ENCODE assay signal across 16 cellular contexts in genomic region chr4:99201687-99202086, GRCh38. TPM values are rescaled to one million over a fixed set of nuclear protein-coding genes. Genes with fewer than 3 reads are reported as not detected.
A peak's percentile ranks its signal among the peaks of the same experiment; 100 is the strongest.
DNase-seq lines count a peak whose midpoint lies in the region; ATAC-seq and TF ChIP-seq lines count a peak whose summit lies in the region.
"Had no signal": no experiment of that assay in that cellular context is flagged by ENCODE, and none has a peak within 500 bp of the region (broad histone marks: within the 10 kb centered on the region; RNA-seq: fewer than 3 reads in every experiment).

No MANE protein-coding gene starts in this region.

- peak overlapping the region; percentile 16 for H2AFZ ChIP-seq in osteoblast (ENCODE audit: low read length)

- no peaks in the 10 kb centered on the region for H3K27me3 ChIP-seq in RWPE2 (ENCODE audit: insufficient read depth, poor library complexity, severe bottlenecking)
- no peaks in the 10 kb centered on the region for H3K27me3 ChIP-seq in osteoblast (ENCODE audit: insufficient read depth, low read length)
- no peaks in the 10 kb centered on the region for H3K27me3 ChIP-seq in colonic mucosa
- H3K27me3 ChIP-seq: BLaER1 had no signal

- no peak overlapping the region for H3K4me2 ChIP-seq in osteoblast (ENCODE audit: insufficient read depth, low read length)
- H3K4me2 ChIP-seq: BLaER1, KMS-11 had no signal

- ATAC-seq in RWPE2 (ENCODE audit: low read depth) (no peak), GM18520 (IDR thresholded peaks at IDR 0.05; ENCODE audit: unreplicated experiment) (no peak)

- H3K36me3 ChIP-seq in RWPE2 (ENCODE audit: low read depth) (no peaks in the 10 kb centered on the region), osteoblast (ENCODE audit: insufficient read depth, low read length) (no peaks in the 10 kb centered on the region), colonic mucosa (no peaks in the 10 kb centered on the region)
- H3K36me3 ChIP-seq: BLaER1 had no signal

- H3K9ac ChIP-seq in colonic mucosa (ENCODE audit: low read depth in 2 of 2, low read length in 2 of 2): no peak overlapping the region
- H3K9ac ChIP-seq: BLaER1, KMS-11 had no signal

- intact Hi-C loops in colonic mucosa (cut with DNase I): loop anchor here (5.0 to 10.0 kb wide), 2 partner anchors 206 to 263 kb away; no protein-coding TSS in a partner anchor

- TF ChIP-seq CTCF in AG09309 (IDR thresholded peaks at IDR 0.05; ENCODE audit: control insufficient read depth, insufficient read depth, low read depth, low read length, missing control alignments): peak; percentile 26
- peak; percentile 9 for TF ChIP-seq CTCF in RWPE2 (IDR thresholded peaks at IDR 0.05; ENCODE audit: poor library complexity, severe bottlenecking)
- TF ChIP-seq CTCF in osteoblast (IDR thresholded peaks at IDR 0.05; ENCODE audit: extremely low read depth, low read depth, low read length): peak; percentile 48
- no peak for TF ChIP-seq CTCF in colonic mucosa (IDR thresholded peaks at IDR 0.05)

- no peaks in the 10 kb centered on the region for H3K79me2 ChIP-seq in osteoblast (ENCODE audit: insufficient read depth, low read length)

- H3K4me1 ChIP-seq in RWPE2 (ENCODE audit: insufficient read depth, poor library complexity, severe bottlenecking) (no peaks in the 10 kb centered on the region), osteoblast (ENCODE audit: insufficient read depth, low read length) (peaks cover 4% of the 10 kb centered on the region), colonic mucosa (peaks cover 5% of the 10 kb centered on the region)
- H3K4me1 ChIP-seq: BLaER1 had no signal

- DNase-seq in AG09309 (ENCODE audit: low read depth) (peak; percentile 14), RWPE2 (ENCODE audit: low spot score) (no peak), fibroblast of the conjunctiva (ENCODE audit: low read depth) (peak; percentile 63), osteoblast (ENCODE audit: insufficient read length, low spot score, missing footprints) (peak; percentile 17), HCEC 1CT (no peak), GDM1 (lab: John Stamatoyannopoulos, UW) (no peak), colonic mucosa (no peak)
- DNase-seq: amniotic stem cell, GOT3, NCI-H2171 treated with DMSO at 0.1 percent for 48 hours, posterior cingulate gyrus had no signal

- H3K9me3 ChIP-seq in RWPE2 (ENCODE audit: severe bottlenecking) (no peaks in the 10 kb centered on the region), osteoblast (ENCODE audit: low read depth, low read length) (no peaks in the 10 kb centered on the region), colonic mucosa (no peaks in the 10 kb centered on the region)

- no peaks in the 10 kb centered on the region for H4K20me1 ChIP-seq in osteoblast (ENCODE audit: insufficient read depth, low read length)
- H4K20me1 ChIP-seq: BLaER1 had no signal

- H3K4me3 ChIP-seq in AG09309 (ENCODE audit: control insufficient read depth, low read depth, low read length) (no peak overlapping the region), RWPE2 (ENCODE audit: severe bottlenecking) (no peak overlapping the region), osteoblast (ENCODE audit: insufficient read depth, low read length) (no peak overlapping the region), colonic mucosa (no peak overlapping the region)
- H3K4me3 ChIP-seq: BLaER1 had no signal

- H3K27ac ChIP-seq in RWPE2 (ENCODE audit: poor library complexity, severe bottlenecking) (no peak overlapping the region), osteoblast (ENCODE audit: low read depth, low read length) (no peak overlapping the region), colonic mucosa (no peak overlapping the region)
- H3K27ac ChIP-seq: BLaER1, KMS-11 had no signal

RNA-seq across cellular contexts. Expression of gene ADH6, which starts 17.4 kb away (rescaled TPM):
- total RNA-seq in osteoblast (not detected in 2 replicates), colonic mucosa (10 to 100 TPM; 17.6 to 24.5 TPM)
- total RNA-seq: endothelial cell of umbilical vein, temporal lobe had no signal

RNA-seq across cellular contexts. Expression of gene ADH4, which starts 57.6 kb away (rescaled TPM):
- total RNA-seq in osteoblast (not detected in 2 replicates), colonic mucosa (1 to 10 TPM in 1 of 2 donors, under 1 TPM in 1; 0.82 to 1.5 TPM)
- total RNA-seq: endothelial cell of umbilical vein, temporal lobe had no signal

Comparison
In these comparisons a context has a peak if more than half of its experiments do, and no peak if none do; other contexts are left out.
1. DNase-seq: peak in AG09309 (single experiment), fibroblast of the conjunctiva (single experiment) and osteoblast (single experiment); none in RWPE2 (single experiment), HCEC 1CT (single experiment), GDM1 (single experiment) and colonic mucosa (single experiment).
2. RNA of gene ADH6, which starts 17.4 kb away (total RNA-seq): 17.6 to 24.5 TPM in colonic mucosa; not detected in osteoblast; every median in the first group is over 10 times any median in the second.